In the genomic region with DNA sequence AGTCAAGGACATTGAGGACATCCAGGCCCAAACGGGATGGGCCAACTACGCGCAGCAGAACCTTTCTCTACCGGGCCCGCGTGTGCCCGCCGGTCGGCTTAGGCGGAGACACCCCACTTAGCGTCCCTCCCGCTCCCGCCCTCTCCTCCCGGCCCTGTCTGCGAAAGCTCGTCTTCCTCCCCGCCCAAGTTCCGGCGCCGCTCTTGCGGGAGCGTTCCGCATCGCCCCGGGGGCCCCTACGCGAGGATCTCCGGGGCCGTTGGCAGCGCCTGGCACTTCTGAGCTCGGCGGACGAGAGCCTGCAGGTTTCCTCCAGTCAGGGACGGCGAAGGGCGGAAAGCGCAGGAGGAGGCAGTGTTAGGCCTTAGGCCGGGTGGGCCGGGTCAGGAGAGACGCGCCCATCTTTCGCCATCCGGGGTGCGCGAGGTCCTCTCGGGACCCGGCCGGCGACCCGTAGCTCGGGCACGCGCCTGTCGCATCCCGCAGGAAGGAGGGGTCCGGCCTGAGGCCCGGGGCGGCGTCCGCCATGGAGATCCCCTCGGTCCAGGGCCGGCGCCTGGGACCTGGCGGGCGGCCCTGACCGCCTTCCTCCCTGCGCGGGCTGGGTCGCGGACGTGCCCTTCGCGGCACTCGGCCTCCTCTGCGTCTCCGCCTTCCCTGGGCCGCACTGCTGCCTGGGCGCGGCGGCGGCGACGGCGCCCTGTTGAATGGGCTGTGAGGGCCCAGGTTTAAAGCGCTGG, we compare ENCODE assay signal across 7 cellular contexts.
DNase-seq lines count a peak whose midpoint lies in the region; ATAC-seq and TF ChIP-seq lines count a peak whose summit lies in the region.

TSS of gene FEM1B (plus strand) at position 141 of the 740 bp plus-strand sequence. CDS start 673 bp downstream, outside the sequence.

- peak; percentile 92 to 93 for DNase-seq in NCI-H2081 (lab: John Stamatoyannopoulos, UW)
- peak; percentile 76 for DNase-seq in T-helper 9 cell
- DNase-seq in astrocyte of the cerebellum (ENCODE audit: low read depth) = peak; percentile 75
- peak; percentile 85 for DNase-seq in hepatic stellate cell (ENCODE audit: low spot score)
- DNase-seq in retina = peak; percentile 98

- in situ Hi-C loops in astrocyte of the cerebellum (cut with HindIII; ENCODE audit: low sequenced_read_pairs) = no loop called here

- H3K4me3 ChIP-seq in astrocyte of the cerebellum (ENCODE audit: low read depth, low read length) = peak within 1 kb of the TSS; percentile 83

- ATAC-seq in GM18511 (IDR thresholded peaks at IDR 0.05; ENCODE audit: unreplicated experiment) (peak; percentile 77), HG03025 (IDR thresholded peaks at IDR 0.05; ENCODE audit: low FRiP score, unreplicated experiment) (peak; percentile 70)

- peak; percentile 34 for TF ChIP-seq CTCF in astrocyte of the cerebellum (IDR thresholded peaks at IDR 0.05; ENCODE audit: low read depth, low read length, missing control alignments)

Comparison
In these comparisons a context has a peak if more than half of its experiments do, and no peak if none do; other contexts are left out.
1. Peak in every context shown above with its lines: DNase-seq, ATAC-seq and H3K4me3 ChIP-seq.